In genomic region chr9:94975480-94976452, GRCh38 we compare ENCODE assay signal across 18 cellular contexts.
A peak's percentile ranks its signal among the peaks of the same experiment; 100 is the strongest.
DNase-seq lines count a peak whose midpoint lies in the region; FAIRE-seq and TF ChIP-seq lines count a peak whose summit lies in the region.
"Had no signal": no experiment of that assay in that cellular context is flagged by ENCODE, and none has a peak within 500 bp of the region (broad histone marks: within the 10 kb centered on the region; RNA-seq: fewer than 3 reads in every experiment).

No MANE protein-coding gene starts in this region.

- CTCF ChIA-PET in H1 (lab: Charles Lee; ENCODE audit: partially characterized antibody), result interaction anchor here (0.7 kb wide), 1 partner anchor 191 kb away, joined by 4 read pairs; no protein-coding TSS in a partner anchor

- peak overlapping the region; percentile 14 for H3K27ac Mint-ChIP-seq in osteocyte (ENCODE audit: unreplicated experiment)

- no peak overlapping the region for H4K5ac ChIP-seq in H1 (ENCODE audit: insufficient read length, low read depth, low read length)

- no peak overlapping the region for H2BK20ac ChIP-seq in H1 (ENCODE audit: low read length)

- no peaks in the 10 kb centered on the region for H3K9me3 Mint-ChIP-seq in osteocyte (ENCODE audit: unreplicated experiment)

- peaks cover 57% of the 10 kb centered on the region for H3K4me1 Mint-ChIP-seq in osteocyte (ENCODE audit: unreplicated experiment)

- no peak overlapping the region for H2AFZ ChIP-seq in H1 (ENCODE audit: low read length)

- H3K36me3 ChIP-seq in H1 (ENCODE audit: control insufficient read depth in 2 of 4, insufficient read depth in 4 of 4, low read length in 3 of 4) (no peaks in the 10 kb centered on the region), liver (ENCODE audit: control insufficient read depth in 4 of 4, insufficient read depth in 3 of 4, low read depth in 1 of 4, low read length in 3 of 4) (no peaks in the 10 kb centered on the region)

- no peak overlapping the region for H4K8ac ChIP-seq in H1 (ENCODE audit: extremely low read depth, insufficient read depth, low read length)

- no peak for FAIRE-seq in H1 (lab: Jason Lieb, UNC)

- H3K56ac ChIP-seq in H1 (replicated peaks; ENCODE audit: insufficient read length, low read depth, low read length), result no peak overlapping the region

- H3K9ac ChIP-seq in H1 (replicated peaks in 1 of 4; ENCODE audit: extremely low read depth in 1 of 4, low read depth in 3 of 4, low read length in 3 of 4), result no peak overlapping the region
- peak overlapping the region in 1 of 2 donors; percentile 67 for H3K9ac ChIP-seq in liver (ENCODE audit: low read depth in 1 of 2, low read length in 2 of 2)

- TF ChIP-seq RAD21 in H1 (IDR thresholded peaks at IDR 0.05 in 1 of 2, conservative IDR thresholded peaks at IDR 0.05 in 1 of 2; ENCODE audit: low read depth in 2 of 2, low read length in 2 of 2) (no peak), liver (IDR thresholded peaks at IDR 0.05) (peak; percentile 52 to 74)

- no peak overlapping the region for H3K4me3 Mint-ChIP-seq in osteocyte (ENCODE audit: unreplicated experiment)

- peaks cover 12% of the 10 kb centered on the region for H3K36me3 Mint-ChIP-seq in osteocyte (ENCODE audit: unreplicated experiment)

- no peak overlapping the region for H3K23ac ChIP-seq in H1 (ENCODE audit: insufficient read length)

- no peaks in the 10 kb centered on the region for H3K27me3 ChIP-seq in H1 (replicated peaks in 1 of 4; ENCODE audit: control insufficient read depth in 3 of 4, extremely low read depth in 1 of 4, insufficient read depth in 3 of 4, low read length in 3 of 4)
- H3K27me3 ChIP-seq in liver (ENCODE audit: control insufficient read depth in 4 of 4, insufficient read depth in 4 of 4, low read length in 3 of 4), result no peaks in the 10 kb centered on the region

- in situ Hi-C loops in G401 (cut with HindIII; ENCODE audit: low sequenced_read_pairs), result no loop called here

- no peaks in the 10 kb centered on the region for H3K79me2 ChIP-seq in H1 (ENCODE audit: control insufficient read depth in 1 of 2, insufficient read depth in 2 of 2, low read length in 2 of 2)

- no peak overlapping the region for H2AK5ac ChIP-seq in H1 (ENCODE audit: low read depth, low read length)

- no peak overlapping the region for H2BK12ac ChIP-seq in H1 (ENCODE audit: low read depth, low read length)

- H3K23me2 ChIP-seq in H1 (ENCODE audit: low read depth, low read length), result no peaks in the 10 kb centered on the region

- H2BK15ac ChIP-seq in H1 (ENCODE audit: low read length), result 0 out of 2 replicates have a peak overlapping the region, but pooled peaks have one; percentile 81

- H4K20me1 ChIP-seq in H1 (replicated peaks in 1 of 2; ENCODE audit: control insufficient read depth in 1 of 2, insufficient read depth in 2 of 2, low read length in 2 of 2), result no peaks in the 10 kb centered on the region

- no peak overlapping the region for H3K18ac ChIP-seq in H1 (ENCODE audit: extremely low read depth, low read length)

- TF ChIP-seq EP300 in H1 (IDR thresholded peaks at IDR 0.05; ENCODE audit: borderline replicate concordance in 1 of 2, low read depth in 2 of 2, low read length in 2 of 2), result no peak

- H4K91ac ChIP-seq in H1 (replicated peaks; ENCODE audit: insufficient read length, low read length), result no peak overlapping the region

- H3K9me3 ChIP-seq in H1 (ENCODE audit: insufficient read depth in 2 of 2, low read depth in 1 of 2, low read length in 1 of 2) (no peaks in the 10 kb centered on the region), liver (ENCODE audit: control insufficient read depth in 4 of 4, low read length in 3 of 4) (no peaks in the 10 kb centered on the region)

- no peak overlapping the region for H2BK120ac ChIP-seq in H1 (replicated peaks; ENCODE audit: low read depth, low read length)

- no peak for TF ChIP-seq POLR2A in H1 (IDR thresholded peaks at IDR 0.05; ENCODE audit: control extremely low read depth in 1 of 2, low read depth in 2 of 2, low read length in 2 of 2)

- POLR2A ChIA-PET in H1 (lab: Charles Lee; ENCODE audit: partially characterized antibody), result no interaction called here

- DNase-seq in H1 (ENCODE audit: low read depth in 1 of 2, low spot score in 2 of 2) (no peak), osteocyte (ENCODE audit: extremely low spot score, unreplicated experiment) (no peak), NCI-H446 (lab: John Stamatoyannopoulos, UW) (no peak), G401 (ENCODE audit: low spot score) (no peak), NCI-H2196 (lab: John Stamatoyannopoulos, UW; ENCODE audit: unreplicated experiment) (no peak)
- DNase-seq in activated effector memory CD4-positive, alpha-beta T cell treated with Interleukin-2 at 50 U/mL for 16 hours, result no peak
- DNase-seq: ACHN, AML-193, DMS79, GOT3, NCI-H1105, NCI-H2081 treated with DMSO at 0.1 percent for 48 hours, NCI-H510A treated with DMSO at 0.1 percent for 48 hours, NCI-H82, OCI-M1, Right ventricle myocardium superior had no signal

- TF ChIP-seq CTCF in H1 (IDR thresholded peaks at IDR 0.05; ENCODE audit: control extremely low read depth in 1 of 3, insufficient read depth in 1 of 3, low read depth in 1 of 3, low read length in 3 of 3) (no peak), liver (IDR thresholded peaks at IDR 0.05; ENCODE audit: low read depth, low read length, missing input control) (no peak), osteocyte (IDR thresholded peaks at IDR 0.05) (no peak)

- WGBS in H1 (ENCODE audit: extremely low coverage in 1 of 2, insufficient coverage in 1 of 2, insufficient read length in 1 of 2, insufficient replicate concordance in 2 of 2, low coverage in 1 of 2, low lambda C conversion rate in 2 of 2, missing lambda C conversion rate in 1 of 2), 2 experiments, result 94% methylated on average over 16 of the region's 16 CpGs; no CpG with 5 or more reads in 1 of the 2 experiments
- 66% methylated on average over 16 of the region's 16 CpGs for WGBS in liver

- no peak overlapping the region for H3K14ac ChIP-seq in H1 (ENCODE audit: insufficient read length)

- no peaks in the 10 kb centered on the region for H3K27me3 Mint-ChIP-seq in osteocyte (ENCODE audit: unreplicated experiment)

- H3K27ac ChIP-seq in H1 (ENCODE audit: low read depth, low read length), result no peak overlapping the region
- peak overlapping the region; percentile 86 to 98 for H3K27ac ChIP-seq in liver (ENCODE audit: low read depth in 1 of 2, low read length in 2 of 2)
- H3K27ac ChIP-seq: C4-2B had no signal

- no peak overlapping the region for H2BK5ac ChIP-seq in H1 (ENCODE audit: low read depth, low read length)

- H3K4me1 ChIP-seq in H1 (replicated peaks in 1 of 4; ENCODE audit: control insufficient read depth in 3 of 4, insufficient read depth in 4 of 4, low read length in 3 of 4) (peaks cover 2 to 16% (median 8%) of the 10 kb centered on the region in 4 experiments; a peak in 6 of 7 replicates), liver (ENCODE audit: control insufficient read depth in 4 of 4, insufficient read depth in 4 of 4, low read length in 3 of 4) (peaks cover 15 to 59% (median 38%) of the 10 kb centered on the region in 4 donors)

- no peak overlapping the region for H3K4me3 ChIP-seq in H1 (ENCODE audit: extremely low read depth in 1 of 4, insufficient read depth in 2 of 4, low read depth in 3 of 4, low read length in 4 of 4)
- H3K4me3 ChIP-seq in liver (ENCODE audit: low read depth in 1 of 3, low read length in 3 of 3), result no peak overlapping the region

- H3K4me2 ChIP-seq in H1 (ENCODE audit: insufficient read depth in 1 of 2, low read depth in 2 of 2, low read length in 2 of 2), result no peak overlapping the region

- H3K4ac ChIP-seq in H1 (replicated peaks; ENCODE audit: insufficient read length, low read depth, low read length), result no peak overlapping the region

- no peaks in the 10 kb centered on the region for H3K79me1 ChIP-seq in H1 (ENCODE audit: low read depth, low read length)

TF ChIP-seq in H1, 55 proteins besides CTCF, POLR2A, EP300 and RAD21:
- TF ChIP-seq CHD1 (IDR thresholded peaks at IDR 0.05; ENCODE audit: low read depth, low read length), result no peak

TF ChIP-seq in liver, 16 proteins besides CTCF, POLR2A, EP300 and RAD21 (continues in another document):
- TF ChIP-seq, protein P1, sequence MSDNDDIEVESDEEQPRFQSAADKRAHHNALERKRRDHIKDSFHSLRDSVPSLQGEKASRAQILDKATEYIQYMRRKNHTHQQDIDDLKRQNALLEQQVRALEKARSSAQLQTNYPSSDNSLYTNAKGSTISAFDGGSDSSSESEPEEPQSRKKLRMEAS (IDR thresholded peaks at IDR 0.05), result peak; percentile 47
- TF ChIP-seq HNF4A (conservative IDR thresholded peaks at IDR 0.05), result peak; percentile 96
- peak; percentile 79 to 81 for TF ChIP-seq RXRA (IDR thresholded peaks at IDR 0.05)
- TF ChIP-seq SP1 (IDR thresholded peaks at IDR 0.05), result peak; percentile 95
- TF ChIP-seq, protein P2, sequence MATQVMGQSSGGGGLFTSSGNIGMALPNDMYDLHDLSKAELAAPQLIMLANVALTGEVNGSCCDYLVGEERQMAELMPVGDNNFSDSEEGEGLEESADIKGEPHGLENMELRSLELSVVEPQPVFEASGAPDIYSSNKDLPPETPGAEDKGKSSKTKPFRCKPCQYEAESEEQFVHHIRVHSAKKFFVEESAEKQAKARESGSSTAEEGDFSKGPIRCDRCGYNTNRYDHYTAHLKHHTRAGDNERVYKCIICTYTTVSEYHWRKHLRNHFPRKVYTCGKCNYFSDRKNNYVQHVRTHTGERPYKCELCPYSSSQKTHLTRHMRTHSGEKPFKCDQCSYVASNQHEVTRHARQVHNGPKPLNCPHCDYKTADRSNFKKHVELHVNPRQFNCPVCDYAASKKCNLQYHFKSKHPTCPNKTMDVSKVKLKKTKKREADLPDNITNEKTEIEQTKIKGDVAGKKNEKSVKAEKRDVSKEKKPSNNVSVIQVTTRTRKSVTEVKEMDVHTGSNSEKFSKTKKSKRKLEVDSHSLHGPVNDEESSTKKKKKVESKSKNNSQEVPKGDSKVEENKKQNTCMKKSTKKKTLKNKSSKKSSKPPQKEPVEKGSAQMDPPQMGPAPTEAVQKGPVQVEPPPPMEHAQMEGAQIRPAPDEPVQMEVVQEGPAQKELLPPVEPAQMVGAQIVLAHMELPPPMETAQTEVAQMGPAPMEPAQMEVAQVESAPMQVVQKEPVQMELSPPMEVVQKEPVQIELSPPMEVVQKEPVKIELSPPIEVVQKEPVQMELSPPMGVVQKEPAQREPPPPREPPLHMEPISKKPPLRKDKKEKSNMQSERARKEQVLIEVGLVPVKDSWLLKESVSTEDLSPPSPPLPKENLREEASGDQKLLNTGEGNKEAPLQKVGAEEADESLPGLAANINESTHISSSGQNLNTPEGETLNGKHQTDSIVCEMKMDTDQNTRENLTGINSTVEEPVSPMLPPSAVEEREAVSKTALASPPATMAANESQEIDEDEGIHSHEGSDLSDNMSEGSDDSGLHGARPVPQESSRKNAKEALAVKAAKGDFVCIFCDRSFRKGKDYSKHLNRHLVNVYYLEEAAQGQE (IDR thresholded peaks at IDR 0.05), result peak; percentile 85
- peak; percentile 60 to 69 for TF ChIP-seq JUND (IDR thresholded peaks at IDR 0.05)
- peak; percentile 79 for TF ChIP-seq YY1 (IDR thresholded peaks at IDR 0.05)
- no peak for TF ChIP-seq NR2F2 (IDR thresholded peaks at IDR 0.05)
- no peak for TF ChIP-seq GABPA (IDR thresholded peaks at IDR 0.05 in 1 of 2, conservative IDR thresholded peaks at IDR 0.05 in 1 of 2)
- peak; percentile 86 for TF ChIP-seq TAF1 (conservative IDR thresholded peaks at IDR 0.05)
- no peak for TF ChIP-seq EGR1 (IDR thresholded peaks at IDR 0.05; ENCODE audit: low read depth in 2 of 2)
